ENCODE assay signal across 22 cellular contexts in genomic region chr10:22534849-22535604, GRCh38.
DNase-seq lines count a peak whose midpoint lies in the region; ATAC-seq and TF ChIP-seq lines count a peak whose summit lies in the region.
"Had no signal": no experiment of that assay in that cellular context is flagged by ENCODE, and none has a peak within 500 bp of the region (broad histone marks: within the 10 kb centered on the region; RNA-seq: fewer than 3 reads in every experiment).

No MANE protein-coding gene starts in this region.

- peaks cover 5% of the 10 kb centered on the region for H3K4me1 Mint-ChIP-seq in activated CD8-positive, alpha-beta T cell treated with anti-CD3 and anti-CD28 coated beads for 36 hours (ENCODE audit: low read depth)
- H3K4me1 Mint-ChIP-seq in activated CD8-positive, alpha-beta T cell treated with anti-CD3 and anti-CD28 coated beads, Interleukin-2, amount 10 ng/mL, durations not matched to agents 7 days and 5 days (ENCODE audit: low read depth) = no peaks in the 10 kb centered on the region
- H3K4me1 Mint-ChIP-seq: GM23338 had no signal

- peaks cover 52% of the 10 kb centered on the region for H3K36me3 Mint-ChIP-seq in activated CD8-positive, alpha-beta T cell treated with anti-CD3 and anti-CD28 coated beads for 36 hours (ENCODE audit: low read depth)
- peaks cover 61% of the 10 kb centered on the region for H3K36me3 Mint-ChIP-seq in activated CD8-positive, alpha-beta T cell treated with anti-CD3 and anti-CD28 coated beads, Interleukin-2, amount 10 ng/mL, durations not matched to agents 7 days and 5 days (ENCODE audit: low read depth)

- H3K27ac Mint-ChIP-seq in activated CD8-positive, alpha-beta T cell treated with anti-CD3 and anti-CD28 coated beads for 36 hours = peak overlapping the region; percentile 6
- no peak overlapping the region for H3K27ac Mint-ChIP-seq in activated CD8-positive, alpha-beta T cell treated with anti-CD3 and anti-CD28 coated beads, Interleukin-2, amount 10 ng/mL, durations not matched to agents 7 days and 5 days
- H3K27ac Mint-ChIP-seq: GM23338 had no signal

- H3K4me3 Mint-ChIP-seq in activated CD8-positive, alpha-beta T cell treated with anti-CD3 and anti-CD28 coated beads for 36 hours = no peak overlapping the region
- H3K4me3 Mint-ChIP-seq in activated CD8-positive, alpha-beta T cell treated with anti-CD3 and anti-CD28 coated beads, Interleukin-2, amount 10 ng/mL, durations not matched to agents 7 days and 5 days = no peak overlapping the region
- H3K4me3 Mint-ChIP-seq: GM23338 had no signal

- no peaks in the 10 kb centered on the region for H3K9me3 ChIP-seq in fibroblast of lung (ENCODE audit: control insufficient read depth, insufficient read depth, low read depth, low read length)
- H3K9me3 ChIP-seq: neutrophil, thyroid gland had no signal

- CTCF ChIA-PET in activated CD8-positive, alpha-beta T cell treated with anti-CD3 and anti-CD28 coated beads for 36 hours (lab: Charles Lee) = no interaction called here
- CTCF ChIA-PET in activated CD8-positive, alpha-beta T cell treated with anti-CD3 and anti-CD28 coated beads, Interleukin-2, amount 10 ng/mL, durations not matched to agents 7 days and 5 days (lab: Charles Lee) = no interaction called here

- H3K27me3 ChIP-seq in fibroblast of lung (ENCODE audit: control insufficient read depth, insufficient read depth, low read length) = no peaks in the 10 kb centered on the region
- H3K27me3 ChIP-seq: cardiac muscle cell, neutrophil, thyroid gland had no signal

- ATAC-seq in activated CD8-positive, alpha-beta T cell treated with anti-CD3 and anti-CD28 coated beads for 36 hours = no peak
- no peak for ATAC-seq in activated CD8-positive, alpha-beta T cell treated with anti-CD3 and anti-CD28 coated beads, Interleukin-2, amount 10 ng/mL, durations not matched to agents 7 days and 5 days
- ATAC-seq: activated CD4-positive, CD25-positive, alpha-beta regulatory T cell treated with anti-CD3 and anti-CD28 coated beads, Interleukin-2, amount 50 U/mL, for 24 hours; GM23338; sciatic nerve had no signal

- H3K4me2 ChIP-seq in fibroblast of lung (ENCODE audit: extremely low read depth, insufficient read depth, low read length) = no peak overlapping the region
- H3K4me2 ChIP-seq: GM23338 had no signal

- H3K4me3 ChIP-seq in fibroblast of lung (replicated peaks in 1 of 4; ENCODE audit: control extremely low read depth in 1 of 4, insufficient read depth in 1 of 4, low read depth in 3 of 4, low read length in 4 of 4) = no peak overlapping the region
- H3K4me3 ChIP-seq: cardiac muscle cell, GM23338, thyroid gland had no signal

- H3K79me2 ChIP-seq in fibroblast of lung (ENCODE audit: control insufficient read depth, insufficient read depth, low read length) = no peaks in the 10 kb centered on the region

- H3K27me3 Mint-ChIP-seq in activated CD8-positive, alpha-beta T cell treated with anti-CD3 and anti-CD28 coated beads for 36 hours = no peaks in the 10 kb centered on the region
- no peaks in the 10 kb centered on the region for H3K27me3 Mint-ChIP-seq in activated CD8-positive, alpha-beta T cell treated with anti-CD3 and anti-CD28 coated beads, Interleukin-2, amount 10 ng/mL, durations not matched to agents 7 days and 5 days (ENCODE audit: low read depth)

- in situ Hi-C loops in SK-MEL-5 (cut with HindIII; ENCODE audit: low pct_unique_long_range_greater_than_20kb, low sequenced_read_pairs) = no loop called here

- no peak for DNase-seq in activated CD8-positive, alpha-beta T cell treated with anti-CD3 and anti-CD28 coated beads for 36 hours
- DNase-seq in activated CD8-positive, alpha-beta T cell treated with anti-CD3 and anti-CD28 coated beads, Interleukin-2, amount 10 ng/mL, durations not matched to agents 7 days and 5 days = no peak
- DNase-seq in SK-MEL-5 (ENCODE audit: low read depth, low spot score) (peak; percentile 19), fibroblast of lung (ENCODE audit: low read depth in 2 of 2) (peak; percentile 49 to 57), myocyte (ENCODE audit: low read depth) (peak; percentile 12), D341Med (ENCODE audit: low spot score) (no peak), EL (no peak), NCI-H1417 (lab: John Stamatoyannopoulos, UW) (no peak)
- DNase-seq: activated naive CD4-positive, alpha-beta T cell treated with Interleukin-2 at 50 U/mL for 16 hours; C1 segment of cervical spinal cord; DMS79 treated with DMSO at 0.1 percent for 48 hours; MM.1S; NCI-H2081 treated with DMSO at 0.1 percent for 48 hours; stimulated activated CD4-positive, alpha-beta T cell treated with anti-CD3 and anti-CD28 coated beads, Interleukin-2, amount 100 ng/mL, for 48 hours; T-helper 1 cell; thyroid gland had no signal

- H4K20me1 ChIP-seq in fibroblast of lung (ENCODE audit: control insufficient read depth, extremely low read depth, insufficient read depth, low read length) = no peaks in the 10 kb centered on the region

- H3K36me3 ChIP-seq in fibroblast of lung (ENCODE audit: control insufficient read depth, insufficient read depth, low read length) = peaks cover 8% of the 10 kb centered on the region

- no peak for TF ChIP-seq CTCF in activated CD8-positive, alpha-beta T cell treated with anti-CD3 and anti-CD28 coated beads for 36 hours (IDR thresholded peaks at IDR 0.05)
- TF ChIP-seq CTCF in fibroblast of lung (conservative IDR thresholded peaks at IDR 0.05 in 1 of 2, IDR thresholded peaks at IDR 0.05 in 1 of 2; ENCODE audit: low read depth in 1 of 2, low read length in 2 of 2) = no peak

- no peaks in the 10 kb centered on the region for H3K9me3 Mint-ChIP-seq in activated CD8-positive, alpha-beta T cell treated with anti-CD3 and anti-CD28 coated beads for 36 hours
- no peaks in the 10 kb centered on the region for H3K9me3 Mint-ChIP-seq in activated CD8-positive, alpha-beta T cell treated with anti-CD3 and anti-CD28 coated beads, Interleukin-2, amount 10 ng/mL, durations not matched to agents 7 days and 5 days (ENCODE audit: insufficient read depth)

- no peaks in the 10 kb centered on the region for H3K4me1 ChIP-seq in fibroblast of lung (ENCODE audit: control insufficient read depth, extremely low read depth, insufficient read depth, low read length)
- H3K4me1 ChIP-seq: thyroid gland had no signal

- H2AFZ ChIP-seq in fibroblast of lung (ENCODE audit: low read length) = no peak overlapping the region
- H2AFZ ChIP-seq: GM23338 had no signal

- intact Hi-C loops in activated CD8-positive, alpha-beta T cell treated with anti-CD3 and anti-CD28 coated beads for 36 hours (cut with micrococcal nuclease) = no loop called here

- no peak overlapping the region for H3K27ac ChIP-seq in fibroblast of lung (ENCODE audit: insufficient read depth, low read length)
- H3K27ac ChIP-seq: 22Rv1, cardiac muscle cell, neutrophil, thyroid gland had no signal

- POLR2A ChIA-PET in activated CD8-positive, alpha-beta T cell treated with anti-CD3 and anti-CD28 coated beads for 36 hours (lab: Charles Lee) = no interaction called here
- POLR2A ChIA-PET in activated CD8-positive, alpha-beta T cell treated with anti-CD3 and anti-CD28 coated beads, Interleukin-2, amount 10 ng/mL, durations not matched to agents 7 days and 5 days (lab: Charles Lee) = no interaction called here

- no peak overlapping the region for H3K9ac ChIP-seq in fibroblast of lung (ENCODE audit: insufficient read depth, low read length)

Comparison
In these comparisons a context has a peak if more than half of its experiments do, and no peak if none do; other contexts are left out.
1. DNase-seq: peak in SK-MEL-5 (single experiment), fibroblast of lung (2 of 2) and myocyte (single experiment); none in activated CD8-positive, alpha-beta T cell treated with anti-CD3 and anti-CD28 coated beads for 36 hours (single experiment), activated CD8-positive, alpha-beta T cell treated with anti-CD3 and anti-CD28 coated beads, Interleukin-2, amount 10 ng/mL, durations not matched to agents 7 days and 5 days (single experiment), D341Med (single experiment), EL (single experiment) and NCI-H1417 (0 of 3).